ENCODE assay signal across 1 cellular context in genomic region chr9:16368425-16369087, GRCh38.
TF ChIP-seq lines count a peak whose summit lies in the region.

No MANE protein-coding gene starts in this region.

TF ChIP-seq in SK-N-SH, 30 proteins besides CTCF, POLR2A, EP300 and RAD21 (continued from another document):
- TF ChIP-seq GABPA (IDR thresholded peaks at IDR 0.05; ENCODE audit: low read depth): no peak
